In the genomic region with DNA sequence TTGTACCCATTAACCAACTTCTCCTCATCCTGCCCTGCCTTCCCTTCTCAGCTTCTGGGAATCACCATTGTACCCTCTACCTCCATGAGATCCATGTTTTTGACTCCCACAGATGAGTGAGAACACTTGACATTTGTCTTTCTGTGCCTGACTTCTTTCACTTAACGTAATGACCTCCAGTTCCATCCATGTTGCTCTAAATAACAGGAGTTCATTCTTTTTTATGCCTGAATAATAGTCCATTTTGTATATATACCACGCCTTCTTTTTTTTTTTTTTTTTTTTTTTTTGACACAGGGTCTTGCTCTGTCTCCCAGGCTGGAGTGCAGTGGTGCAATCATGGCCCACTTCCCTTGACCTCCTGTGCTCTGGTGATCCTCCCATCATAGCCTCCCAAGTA, we compare ENCODE assay signal across 21 cellular contexts. TPM values are rescaled to one million over a fixed set of nuclear protein-coding genes. Genes with fewer than 3 reads are reported as not detected.
A peak's percentile ranks its signal among the peaks of the same experiment; 100 is the strongest.
DNase-seq lines count a peak whose midpoint lies in the region; ATAC-seq and TF ChIP-seq lines count a peak whose summit lies in the region.
"Had no signal": no experiment of that assay in that cellular context is flagged by ENCODE, and none has a peak within 500 bp of the region (broad histone marks: within the 10 kb centered on the region; RNA-seq: fewer than 3 reads in every experiment).

No MANE protein-coding gene starts in this region.

- ATAC-seq in SK-N-SH treated with all-trans-retinoic acid at 6 μM for 48 hours (no peak), foreskin keratinocyte (no peak)
- no peak for ATAC-seq in activated naive CD8-positive, alpha-beta T cell treated with anti-CD3 and anti-CD28 coated beads, Interleukin-2, amount 50 U/mL, for 24 hours
- ATAC-seq: GM12878 had no signal

- POLR2A ChIA-PET in SK-N-SH (lab: Yijun Ruan, JAX), result interaction anchor here (0.5 kb wide), 1 partner anchor 9 kb away, joined by 3 read pairs; no protein-coding TSS in a partner anchor

- H3K9me2 ChIP-seq in SK-N-SH, result no peaks in the 10 kb centered on the region

- 64% methylated on average over 2 of the region's 2 CpGs for whole genome bisulfite sequencing in SK-N-SH (ENCODE audit: low lambda C conversion rate)

- no peak overlapping the region for H3K4me3 Mint-ChIP-seq in activated naive CD8-positive, alpha-beta T cell
- no peak overlapping the region for H3K4me3 Mint-ChIP-seq in activated naive CD8-positive, alpha-beta T cell treated with anti-CD3 and anti-CD28 coated beads, Interleukin-2, amount 50 U/mL, for 24 hours
- no peak overlapping the region for H3K4me3 Mint-ChIP-seq in chondrocyte (ENCODE audit: unreplicated experiment)
- H3K4me3 Mint-ChIP-seq in activated CD4-positive, alpha-beta T cell treated with anti-CD3 and anti-CD28 coated beads, Interleukin-2, amount 10 ng/mL, durations not matched to agents 24 days and 14 days, result no peak overlapping the region
- H3K4me3 Mint-ChIP-seq: CD14-positive monocyte; CD4-positive, alpha-beta T cell had no signal

- peaks cover 72% of the 10 kb centered on the region for H3K4me1 Mint-ChIP-seq in activated naive CD8-positive, alpha-beta T cell (ENCODE audit: low read depth)
- peaks cover 47% of the 10 kb centered on the region for H3K4me1 Mint-ChIP-seq in activated naive CD8-positive, alpha-beta T cell treated with anti-CD3 and anti-CD28 coated beads, Interleukin-2, amount 50 U/mL, for 24 hours
- peaks cover 11% of the 10 kb centered on the region for H3K4me1 Mint-ChIP-seq in chondrocyte (ENCODE audit: low read depth)
- peaks cover 19% of the 10 kb centered on the region for H3K4me1 Mint-ChIP-seq in activated CD4-positive, alpha-beta T cell treated with anti-CD3 and anti-CD28 coated beads, Interleukin-2, amount 10 ng/mL, durations not matched to agents 24 days and 14 days

- no peak for TF ChIP-seq CTCF in SK-N-SH (IDR thresholded peaks at IDR 0.05)
- TF ChIP-seq CTCF in chondrocyte (IDR thresholded peaks at IDR 0.05), result no peak
- TF ChIP-seq CTCF in foreskin keratinocyte (conservative IDR thresholded peaks at IDR 0.05), result no peak

- no peaks in the 10 kb centered on the region for H3K9me3 ChIP-seq in SK-N-SH
- H3K9me3 ChIP-seq: BE2C had no signal

- peaks cover 87% of the 10 kb centered on the region for H4K20me1 ChIP-seq in SK-N-SH (ENCODE audit: insufficient read depth)

- no peak overlapping the region for H3K4me3 ChIP-seq in SK-N-SH (ENCODE audit: low read depth in 2 of 2, low read length in 1 of 2)
- H3K4me3 ChIP-seq: GM12878 had no signal

- H3K27me3 Mint-ChIP-seq in activated naive CD8-positive, alpha-beta T cell, result no peaks in the 10 kb centered on the region
- H3K27me3 Mint-ChIP-seq in activated naive CD8-positive, alpha-beta T cell treated with anti-CD3 and anti-CD28 coated beads, Interleukin-2, amount 50 U/mL, for 24 hours, result no peaks in the 10 kb centered on the region
- H3K27me3 Mint-ChIP-seq in chondrocyte (ENCODE audit: low read depth), result no peaks in the 10 kb centered on the region
- H3K27me3 Mint-ChIP-seq in activated CD4-positive, alpha-beta T cell treated with anti-CD3 and anti-CD28 coated beads, Interleukin-2, amount 10 ng/mL, durations not matched to agents 24 days and 14 days, result no peaks in the 10 kb centered on the region
- H3K27me3 Mint-ChIP-seq: CD4-positive, alpha-beta T cell had no signal

- peaks cover 3% of the 10 kb centered on the region for H3K9me3 Mint-ChIP-seq in activated naive CD8-positive, alpha-beta T cell (ENCODE audit: low read depth)
- H3K9me3 Mint-ChIP-seq in activated naive CD8-positive, alpha-beta T cell treated with anti-CD3 and anti-CD28 coated beads, Interleukin-2, amount 50 U/mL, for 24 hours, result no peaks in the 10 kb centered on the region
- no peaks in the 10 kb centered on the region for H3K9me3 Mint-ChIP-seq in chondrocyte (ENCODE audit: low read depth)
- no peaks in the 10 kb centered on the region for H3K9me3 Mint-ChIP-seq in activated CD4-positive, alpha-beta T cell treated with anti-CD3 and anti-CD28 coated beads, Interleukin-2, amount 10 ng/mL, durations not matched to agents 24 days and 14 days
- H3K9me3 Mint-ChIP-seq: CD14-positive monocyte; CD4-positive, alpha-beta T cell; CD8-positive, alpha-beta memory T cell had no signal

- H3K4me1 ChIP-seq in SK-N-SH (ENCODE audit: control insufficient read depth in 1 of 2, insufficient read depth in 2 of 2, low read depth in 1 of 2, low read length in 1 of 2), result peaks cover 0 to 8% of the 10 kb centered on the region in 2 experiments; a peak in 3 of 4 replicates
- peaks cover 18% of the 10 kb centered on the region for H3K4me1 ChIP-seq in foreskin keratinocyte
- H3K4me1 ChIP-seq: BE2C had no signal

- peak overlapping the region; percentile 41 for H3K27ac Mint-ChIP-seq in activated naive CD8-positive, alpha-beta T cell
- H3K27ac Mint-ChIP-seq in activated naive CD8-positive, alpha-beta T cell treated with anti-CD3 and anti-CD28 coated beads, Interleukin-2, amount 50 U/mL, for 24 hours, result no peak overlapping the region
- H3K27ac Mint-ChIP-seq in chondrocyte (ENCODE audit: unreplicated experiment), result peak overlapping the region; percentile 3
- H3K27ac Mint-ChIP-seq in activated CD4-positive, alpha-beta T cell treated with anti-CD3 and anti-CD28 coated beads, Interleukin-2, amount 10 ng/mL, durations not matched to agents 24 days and 14 days, result no peak overlapping the region
- H3K27ac Mint-ChIP-seq: CD4-positive, alpha-beta T cell had no signal

- peaks cover 4% of the 10 kb centered on the region for H3F3A ChIP-seq in SK-N-SH (replicated peaks; ENCODE audit: insufficient read depth)

- CTCF ChIA-PET in SK-N-SH (lab: Yijun Ruan, JAX), result interaction anchor here (1.1 kb wide), 1 partner anchor 51 kb away, joined by 3 read pairs; no protein-coding TSS in a partner anchor

- H3K27ac ChIP-seq in SK-N-SH (ENCODE audit: low read depth in 2 of 2, low read length in 1 of 2) (no peak overlapping the region), foreskin keratinocyte (no peak overlapping the region)
- H3K27ac ChIP-seq: 22Rv1 had no signal

- no peak overlapping the region for H3K9ac ChIP-seq in SK-N-SH

- H3K79me2 ChIP-seq in SK-N-SH (ENCODE audit: insufficient read depth), result peaks cover 100% of the 10 kb centered on the region

- no peak for TF ChIP-seq RAD21 in SK-N-SH (IDR thresholded peaks at IDR 0.05; ENCODE audit: low read length)

- DNase-seq in SK-N-SH (no peak), chondrocyte (ENCODE audit: low spot score) (no peak), NCI-H1048 (lab: John Stamatoyannopoulos, UW) (no peak), foreskin keratinocyte (no peak)
- no peak for DNase-seq in activated naive CD8-positive, alpha-beta T cell treated with anti-CD3 and anti-CD28 coated beads, Interleukin-2, amount 50 U/mL, for 24 hours
- DNase-seq in activated CD4-positive, alpha-beta T cell treated with anti-CD3 and anti-CD28 coated beads, Interleukin-2, amount 10 ng/mL, durations not matched to agents 24 days and 14 days, result no peak
- DNase-seq: BE2C; CD4-positive, alpha-beta T cell; CD8-positive, alpha-beta memory T cell; DMS 273 treated with DMSO at 0.1 percent for 48 hours; DMS79; EL; GDM1; H7; HCEC 1CT had no signal

- H3K27me3 ChIP-seq in SK-N-SH (ENCODE audit: insufficient read depth) (no peaks in the 10 kb centered on the region), foreskin keratinocyte (no peaks in the 10 kb centered on the region)
- H3K27me3 ChIP-seq: BE2C; BLaER1 treated with 17β-estradiol and CSF1 and Interleukin-3, amounts not matched to agents 10 nM and 100 nM had no signal

- H3K36me3 Mint-ChIP-seq in activated naive CD8-positive, alpha-beta T cell, result peaks cover 3% of the 10 kb centered on the region
- peaks cover 7% of the 10 kb centered on the region for H3K36me3 Mint-ChIP-seq in activated naive CD8-positive, alpha-beta T cell treated with anti-CD3 and anti-CD28 coated beads, Interleukin-2, amount 50 U/mL, for 24 hours (ENCODE audit: low read depth)
- no peaks in the 10 kb centered on the region for H3K36me3 Mint-ChIP-seq in chondrocyte (ENCODE audit: low read depth)
- peaks cover 14% of the 10 kb centered on the region for H3K36me3 Mint-ChIP-seq in activated CD4-positive, alpha-beta T cell treated with anti-CD3 and anti-CD28 coated beads, Interleukin-2, amount 10 ng/mL, durations not matched to agents 24 days and 14 days (ENCODE audit: low read depth)

- peaks cover 0 to 8% of the 10 kb centered on the region in 2 experiments for H3K36me3 ChIP-seq in SK-N-SH (replicated peaks in 1 of 2; ENCODE audit: control insufficient read depth in 1 of 2, insufficient read depth in 2 of 2, low read length in 1 of 2)
- H3K36me3 ChIP-seq: BE2C had no signal

- no peak overlapping the region for H2AFZ ChIP-seq in SK-N-SH (ENCODE audit: low read depth)

- TF ChIP-seq EP300 in SK-N-SH (IDR thresholded peaks at IDR 0.05; ENCODE audit: borderline replicate concordance in 1 of 2, low read depth in 1 of 2, low read length in 1 of 2), result no peak

- H3K4me2 ChIP-seq in SK-N-SH, result no peak overlapping the region

- intact Hi-C loops in activated CD4-positive, alpha-beta T cell treated with anti-CD3 and anti-CD28 coated beads, Interleukin-2, amount 10 ng/mL, durations not matched to agents 24 days and 14 days (cut with micrococcal nuclease), result no loop called here

RNA-seq across cellular contexts. Expression of a gene that starts 6.7 kb away (rescaled TPM):
- polyA plus RNA-seq in SK-N-SH (2012; rRNA removed) (80.7 and 95.7 TPM in 2 replicates), foreskin keratinocyte (63.4 and 75.3 TPM in 2 replicates)
- 80.3 and 80.8 TPM in 2 replicates for polyA plus RNA-seq in SK-N-SH (2012; cell fraction: cytosol; rRNA removed)
- polyA plus RNA-seq in SK-N-SH (2012; cell fraction: nucleus; rRNA removed), result 172 and 256 TPM in 2 replicates
- total RNA-seq in chondrocyte (71.3 to 95.0 TPM (median 72.2 TPM) in 3 replicates), foreskin keratinocyte (63.6 and 70.7 TPM in 2 replicates)
- total RNA-seq in activated CD4-positive, alpha-beta T cell treated with anti-CD3 and anti-CD28 coated beads, Interleukin-2, amount 10 ng/mL, durations not matched to agents 24 days and 14 days, result 117 and 129 TPM in 2 replicates

RNA-seq across cellular contexts. Expression of a gene that starts 8.9 kb away (rescaled TPM):
- polyA plus RNA-seq in SK-N-SH (2012; rRNA removed), result 53.0 and 65.3 TPM in 2 replicates
- 76.9 and 96.9 TPM in 2 replicates for polyA plus RNA-seq in SK-N-SH (2012; cell fraction: cytosol; rRNA removed)
- 16.5 and 20.9 TPM in 2 replicates for polyA plus RNA-seq in SK-N-SH (2012; cell fraction: nucleus; rRNA removed)
- total RNA-seq in chondrocyte, result 26.3 to 30.1 TPM (median 28.7 TPM) in 3 replicates
- total RNA-seq in activated CD4-positive, alpha-beta T cell treated with anti-CD3 and anti-CD28 coated beads, Interleukin-2, amount 10 ng/mL, durations not matched to agents 24 days and 14 days, result 72.3 and 73.0 TPM in 2 replicates
- 82.9 and 88.4 TPM in 2 replicates for total RNA-seq in foreskin keratinocyte
- 79.5 and 89.0 TPM in 2 replicates for polyA plus RNA-seq in foreskin keratinocyte

RNA-seq across cellular contexts. Expression of a gene that starts 49.0 kb away (rescaled TPM):
- 0.94 and 1.2 TPM in 2 replicates for polyA plus RNA-seq in SK-N-SH (2012; rRNA removed)
- polyA plus RNA-seq in SK-N-SH (2012; cell fraction: cytosol; rRNA removed), result 0.31 and 0.42 TPM in 2 replicates
- polyA plus RNA-seq in SK-N-SH (2012; cell fraction: nucleus; rRNA removed), result 4.0 and 4.1 TPM in 2 replicates
- 0.15 to 0.28 TPM (median 0.27 TPM) in 3 replicates for total RNA-seq in chondrocyte
- total RNA-seq in activated CD4-positive, alpha-beta T cell treated with anti-CD3 and anti-CD28 coated beads, Interleukin-2, amount 10 ng/mL, durations not matched to agents 24 days and 14 days, result 0.96 and 1.1 TPM in 2 replicates
- total RNA-seq in foreskin keratinocyte, result 0.07 and 0.14 TPM in 2 replicates
- 0.29 and 0.33 TPM in 2 replicates for polyA plus RNA-seq in foreskin keratinocyte

RNA-seq across cellular contexts. Expression of a gene that starts 56.2 kb away (rescaled TPM):
- polyA plus RNA-seq in SK-N-SH (2012; rRNA removed) (1.2 and 1.4 TPM in 2 replicates), foreskin keratinocyte (1.5 and 2.5 TPM in 2 replicates)
- polyA plus RNA-seq in SK-N-SH (2012; cell fraction: cytosol; rRNA removed), result 0.63 and 0.94 TPM in 2 replicates
- polyA plus RNA-seq in SK-N-SH (2012; cell fraction: nucleus; rRNA removed), result 3.1 and 3.7 TPM in 2 replicates
- total RNA-seq in chondrocyte (1.2 to 1.6 TPM (median 1.3 TPM) in 3 replicates), foreskin keratinocyte (2.2 and 2.5 TPM in 2 replicates)
- total RNA-seq in activated CD4-positive, alpha-beta T cell treated with anti-CD3 and anti-CD28 coated beads, Interleukin-2, amount 10 ng/mL, durations not matched to agents 24 days and 14 days, result 3.7 and 4.3 TPM in 2 replicates

Comparison
In these comparisons a context has a peak if more than half of its experiments do, and no peak if none do; other contexts are left out.
1. H3K27ac Mint-ChIP-seq: peak in activated naive CD8-positive, alpha-beta T cell (single experiment) and chondrocyte (single experiment); none in activated naive CD8-positive, alpha-beta T cell treated with anti-CD3 and anti-CD28 coated beads, Interleukin-2, amount 50 U/mL, for 24 hours (single experiment) and activated CD4-positive, alpha-beta T cell treated with anti-CD3 and anti-CD28 coated beads, Interleukin-2, amount 10 ng/mL, durations not matched to agents 24 days and 14 days (single experiment).